ENCODE assay signal across 14 cellular contexts in the genomic region with DNA sequence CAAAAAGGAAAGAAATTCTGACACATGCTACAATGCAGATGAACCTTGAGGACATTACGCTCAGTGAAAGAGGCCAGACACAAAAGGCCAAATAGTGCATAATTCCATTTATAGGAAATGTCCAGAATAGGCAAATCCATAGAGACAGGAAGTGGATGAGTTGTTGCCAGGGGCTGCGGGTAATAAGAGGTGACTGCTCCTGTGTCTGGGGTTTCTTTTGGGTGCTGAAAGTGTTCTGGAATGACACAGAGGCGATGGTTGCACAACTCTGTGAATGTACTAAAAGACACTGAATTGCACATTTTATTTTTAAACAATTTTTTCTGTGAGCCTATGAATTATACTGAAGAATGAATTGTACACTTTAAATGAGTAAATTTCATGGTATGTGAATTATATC. TPM values are rescaled to one million over a fixed set of nuclear protein-coding genes. Genes with fewer than 3 reads are reported as not detected.
DNase-seq lines count a peak whose midpoint lies in the region; ATAC-seq, FAIRE-seq and TF ChIP-seq lines count a peak whose summit lies in the region.
"Had no signal": no experiment of that assay in that cellular context is flagged by ENCODE, and none has a peak within 500 bp of the region (broad histone marks: within the 10 kb centered on the region; RNA-seq: fewer than 3 reads in every experiment).

No MANE protein-coding gene starts in this region.

- H2AFZ ChIP-seq in IMR-90 (replicated peaks; ENCODE audit: low read length, poor library complexity) (no peak overlapping the region), mesenchymal stem cell (ENCODE audit: low read depth, low read length) (no peak overlapping the region)

- no peak overlapping the region for H2AK9ac ChIP-seq in IMR-90 (replicated peaks; ENCODE audit: low read depth, low read length, poor library complexity)

- peaks cover 18% of the 10 kb centered on the region for H3K9me1 ChIP-seq in IMR-90 (ENCODE audit: insufficient read depth, low read length)

- no peak for TF ChIP-seq POLR2A in IMR-90 (IDR thresholded peaks at IDR 0.05; ENCODE audit: low read depth, low read length)
- no peak for TF ChIP-seq POLR2A in GM12892 (IDR thresholded peaks at IDR 0.05; ENCODE audit: low read depth, low read length)

- TF ChIP-seq CTCF in AG04449 (IDR thresholded peaks at IDR 0.05; ENCODE audit: insufficient read depth, low read length, missing control alignments) (no peak), IMR-90 (conservative IDR thresholded peaks at IDR 0.05; ENCODE audit: low read depth, low read length) (no peak), cardiac fibroblast (IDR thresholded peaks at IDR 0.05; ENCODE audit: low read depth, low read length) (no peak), WTC11 (IDR thresholded peaks at IDR 0.05) (no peak)

- H3K4me2 ChIP-seq in IMR-90 (ENCODE audit: low read depth, low read length) (no peak overlapping the region), mesenchymal stem cell (ENCODE audit: low read length, poor library complexity, severe bottlenecking) (no peak overlapping the region)

- H3K18ac ChIP-seq in IMR-90 (ENCODE audit: low read depth, low read length) (no peak overlapping the region), mesenchymal stem cell (ENCODE audit: low read depth in 1 of 2, low read length in 2 of 2) (no peak overlapping the region)

- H3K9ac ChIP-seq in IMR-90 (ENCODE audit: low read depth, low read length) (no peak overlapping the region), mesenchymal stem cell (ENCODE audit: low read length) (peak overlapping the region; percentile 72)

- H3K23ac ChIP-seq in IMR-90 (ENCODE audit: low read depth, low read length) (no peak overlapping the region), mesenchymal stem cell (ENCODE audit: low read length in 2 of 2) (no peak overlapping the region)

- 0 out of 2 replicates have a peak, but pooled peaks cover 2% of the 10 kb centered on the region for H3K36me3 ChIP-seq in IMR-90 (ENCODE audit: control insufficient read depth, insufficient read depth, low read length)
- peaks cover 4 to 18% of the 10 kb centered on the region in 2 experiments for H3K36me3 ChIP-seq in mesenchymal stem cell (ENCODE audit: control insufficient read depth in 1 of 2, insufficient read depth in 2 of 2, low read depth in 1 of 2, low read length in 2 of 2)
- H3K36me3 ChIP-seq: right lobe of liver, upper lobe of right lung had no signal

- H2BK15ac ChIP-seq in IMR-90 (ENCODE audit: low read depth, low read length), result no peak overlapping the region
- no peak overlapping the region for H2BK15ac ChIP-seq in mesenchymal stem cell (ENCODE audit: low read depth, poor library complexity, severe bottlenecking)

- 40% methylated on average over 1 of the region's 3 CpGs; no CpG with 5 or more reads in 1 of the 2 experiments for WGBS in IMR-90 (ENCODE audit: extremely low coverage in 2 of 2, insufficient read length in 1 of 2), 2 experiments
- 17% methylated on average over 1 of the region's 3 CpGs for WGBS in mesenchymal stem cell

- H3K79me1 ChIP-seq in IMR-90 (ENCODE audit: low read depth in 1 of 2, low read length in 2 of 2) (peaks cover 6 to 65% of the 10 kb centered on the region in 2 experiments; a peak in 3 of 4 replicates), mesenchymal stem cell (replicated peaks; ENCODE audit: low read length, poor library complexity, severe bottlenecking) (peaks cover 6% of the 10 kb centered on the region)

- H2BK12ac ChIP-seq in mesenchymal stem cell (ENCODE audit: low read length in 2 of 2), result no peak overlapping the region

- H3K27ac ChIP-seq in IMR-90 (ENCODE audit: insufficient read depth, low read length) (no peak overlapping the region), mesenchymal stem cell (ENCODE audit: low read length, poor library complexity, severe bottlenecking) (no peak overlapping the region)
- H3K27ac ChIP-seq: right lobe of liver, upper lobe of right lung had no signal

- POLR2A ChIA-PET in AG04449 (lab: Yijun Ruan, JAX) (no interaction called here), IMR-90 (lab: Charles Lee; ENCODE audit: unreplicated experiment) (no interaction called here), WTC11 (lab: Charles Lee) (no interaction called here)

- peaks cover 33% of the 10 kb centered on the region for H4K20me1 ChIP-seq in IMR-90 (ENCODE audit: insufficient read depth, low read length)

- intact Hi-C loops in IMR-90 (cut with micrococcal nuclease), result no loop called here

- H3K27me3 Mint-ChIP-seq in WTC11 (ENCODE audit: low read depth), result no peaks in the 10 kb centered on the region; the same call in 1 of the 2 replicates
- H3K27me3 Mint-ChIP-seq: activated CD4-positive, alpha-beta memory T cell treated with anti-CD3 and anti-CD28 coated beads for 36 hours; activated naive CD4-positive, alpha-beta T cell treated with anti-CD3 and anti-CD28 coated beads, Interleukin-2, amount 10 ng/mL, durations not matched to agents 7 days and 5 days; effector memory CD8-positive, alpha-beta T cell had no signal

- H3K27me3 ChIP-seq in IMR-90 (ENCODE audit: control insufficient read depth, insufficient read depth, low read length), result no peaks in the 10 kb centered on the region
- H3K27me3 ChIP-seq in mesenchymal stem cell (ENCODE audit: control insufficient read depth in 1 of 2, insufficient read depth in 1 of 2, low read length in 2 of 2), result peaks cover 0 to 57% of the 10 kb centered on the region in 2 experiments
- H3K27me3 ChIP-seq: right lobe of liver, upper lobe of right lung had no signal

- dilution Hi-C loops in IMR-90 (cut with HindIII; ENCODE audit: low sequenced_read_pairs, unreplicated experiment), result no loop called here

- H3K9me3 ChIP-seq in IMR-90 (ENCODE audit: control insufficient read depth, insufficient read depth, low read length), result no peaks in the 10 kb centered on the region
- H3K9me3 ChIP-seq in mesenchymal stem cell (ENCODE audit: control insufficient read depth, low read length), result no peaks in the 10 kb centered on the region
- H3K9me3 ChIP-seq: right lobe of liver, upper lobe of right lung had no signal

- no peak overlapping the region for H3K56ac ChIP-seq in IMR-90 (ENCODE audit: extremely low read depth, insufficient read depth, low read length)

- peaks cover 59% of the 10 kb centered on the region for H3K4me1 Mint-ChIP-seq in WTC11

- peak; percentile 19 for DNase-seq in AG04449 (ENCODE audit: low read depth, low spot score)
- DNase-seq in IMR-90, result peak; percentile 64
- peak; percentile 81 to 88 for DNase-seq in cardiac fibroblast (ENCODE audit: low read depth in 2 of 2)
- DNase-seq in mesenchymal stem cell, result peak; percentile 87
- DNase-seq in GM12892 (ENCODE audit: insufficient read length), result no peak
- no peak for DNase-seq in WTC11 (ENCODE audit: low spot score)
- DNase-seq in GOT3 (lab: John Stamatoyannopoulos, UW), result no peak
- DNase-seq: activated CD4-positive, alpha-beta memory T cell treated with anti-CD3 and anti-CD28 coated beads for 36 hours; activated naive CD4-positive, alpha-beta T cell treated with anti-CD3 and anti-CD28 coated beads, Interleukin-2, amount 10 ng/mL, durations not matched to agents 7 days and 5 days; effector memory CD8-positive, alpha-beta T cell; right lobe of liver; T-helper 2 cell; upper lobe of right lung had no signal

- H4K91ac ChIP-seq in IMR-90 (ENCODE audit: insufficient read depth, low read depth, low read length), result no peak overlapping the region
- no peak overlapping the region for H4K91ac ChIP-seq in mesenchymal stem cell (ENCODE audit: low read length)

- in situ Hi-C loops in IMR-90 (cut with MboI; ENCODE audit: low sequenced_read_pairs), result no loop called here

- BruUV-seq in IMR-90 (replicated peaks; lab: Mats Ljungman, UMichigan), result no TSS peak

- H2AK5ac ChIP-seq in IMR-90 (ENCODE audit: low read depth, low read length) (no peak overlapping the region), mesenchymal stem cell (ENCODE audit: low read length, severe bottlenecking) (no peak overlapping the region)

- H3K4ac ChIP-seq in IMR-90 (ENCODE audit: low read depth, low read length) (no peak overlapping the region), mesenchymal stem cell (ENCODE audit: low read depth in 1 of 2, low read length in 2 of 2) (no peak overlapping the region)

- H2BK20ac ChIP-seq in IMR-90 (ENCODE audit: low read depth, low read length), result no peak overlapping the region

- H4K5ac ChIP-seq in IMR-90 (ENCODE audit: low read depth, low read length), result no peak overlapping the region

- H4K8ac ChIP-seq in IMR-90 (ENCODE audit: low read depth in 2 of 2, low read length in 2 of 2) (no peak overlapping the region), mesenchymal stem cell (ENCODE audit: low read length) (no peak overlapping the region)

- H3K4me3 ChIP-seq in AG04449 (ENCODE audit: low read depth, low read length) (no peak overlapping the region), IMR-90 (ENCODE audit: insufficient read depth, low read depth, low read length) (no peak overlapping the region), cardiac fibroblast (replicated peaks in 1 of 2; ENCODE audit: low read depth in 2 of 2, low read length in 2 of 2) (no peak overlapping the region), mesenchymal stem cell (ENCODE audit: insufficient read depth in 1 of 2, low read depth in 1 of 2, low read length in 2 of 2) (peak overlapping the region in 1 of 2 experiments; percentile 27)
- H3K4me3 ChIP-seq: right lobe of liver, upper lobe of right lung had no signal

- H2BK5ac ChIP-seq in IMR-90 (ENCODE audit: low read depth, low read length, poor library complexity, severe bottlenecking), result no peak overlapping the region
- no peak overlapping the region for H2BK5ac ChIP-seq in mesenchymal stem cell (ENCODE audit: low read depth, low read length, poor library complexity, severe bottlenecking)

- no peak overlapping the region for H3K27ac Mint-ChIP-seq in WTC11
- H3K27ac Mint-ChIP-seq: activated naive CD4-positive, alpha-beta T cell treated with anti-CD3 and anti-CD28 coated beads, Interleukin-2, amount 10 ng/mL, durations not matched to agents 7 days and 5 days; effector memory CD8-positive, alpha-beta T cell had no signal

- no peak for ATAC-seq in IMR-90 (ENCODE audit: low read depth)
- no peak for ATAC-seq in GM21723 (IDR thresholded peaks at IDR 0.05; ENCODE audit: unreplicated experiment)
- ATAC-seq in WTC11, result no peak
- ATAC-seq: effector memory CD8-positive, alpha-beta T cell; upper lobe of right lung had no signal

- no peak overlapping the region for H3K4me3 Mint-ChIP-seq in WTC11
- H3K4me3 Mint-ChIP-seq: activated CD4-positive, alpha-beta memory T cell treated with anti-CD3 and anti-CD28 coated beads for 36 hours; activated naive CD4-positive, alpha-beta T cell treated with anti-CD3 and anti-CD28 coated beads, Interleukin-2, amount 10 ng/mL, durations not matched to agents 7 days and 5 days; effector memory CD8-positive, alpha-beta T cell had no signal

- FAIRE-seq in GM12892 (lab: Jason Lieb, UNC), result no peak

- H3K4me1 ChIP-seq in IMR-90 (ENCODE audit: control insufficient read depth, insufficient read depth, low read length) (peaks cover 21% of the 10 kb centered on the region), mesenchymal stem cell (ENCODE audit: control insufficient read depth, insufficient read depth, low read depth, low read length) (peaks cover 10% of the 10 kb centered on the region)

- H3K14ac ChIP-seq in IMR-90 (replicated peaks; ENCODE audit: low read depth, low read length) (0 out of 2 replicates have a peak overlapping the region, but pooled peaks have one; percentile 28), mesenchymal stem cell (ENCODE audit: low read length in 2 of 2) (no peak overlapping the region)

- no peak for TF ChIP-seq RAD21 in IMR-90 (IDR thresholded peaks at IDR 0.05; ENCODE audit: low read length)

- no peak overlapping the region for H2BK120ac ChIP-seq in IMR-90 (ENCODE audit: low read depth, low read length)
- no peak overlapping the region for H2BK120ac ChIP-seq in mesenchymal stem cell (ENCODE audit: low read depth, low read length)

- CTCF ChIA-PET in AG04449 (lab: Yijun Ruan, JAX), result no interaction called here
- CTCF ChIA-PET in IMR-90 (lab: Yijun Ruan, JAX), result no interaction called here
- CTCF ChIA-PET in WTC11 (lab: Charles Lee), result no interaction called here

- H3K36me3 Mint-ChIP-seq in WTC11, result 0 out of 2 replicates have a peak, but pooled peaks cover 4% of the 10 kb centered on the region

- H3K9me3 Mint-ChIP-seq in WTC11, result no peaks in the 10 kb centered on the region
- H3K9me3 Mint-ChIP-seq: activated CD4-positive, alpha-beta memory T cell treated with anti-CD3 and anti-CD28 coated beads for 36 hours; activated naive CD4-positive, alpha-beta T cell treated with anti-CD3 and anti-CD28 coated beads, Interleukin-2, amount 10 ng/mL, durations not matched to agents 7 days and 5 days; effector memory CD8-positive, alpha-beta T cell had no signal

RNA-seq across cellular contexts. Expression of a gene that starts 23.3 kb away (rescaled TPM):
- 31.9 and 33.3 TPM in 2 replicates for total RNA-seq in IMR-90 (2012; rRNA removed)
- 50.2 and 61.9 TPM in 2 replicates for polyA plus RNA-seq in IMR-90 (2012; rRNA removed)
- polyA plus RNA-seq in IMR-90 (2012; cell fraction: cytosol; rRNA removed), result 39.9 and 45.4 TPM in 2 replicates
- polyA plus RNA-seq in IMR-90 (2012; cell fraction: nucleus; rRNA removed; ENCODE audit: low replicate concordance), result 55.8 and 105 TPM in 2 replicates
- 92.3 TPM for polyA plus RNA-seq in mesenchymal stem cell (2013, experiment 1 of 2)
- 88.1 TPM for polyA plus RNA-seq in mesenchymal stem cell (2013, experiment 2 of 2)
- 25.9 TPM for polyA plus RNA-seq in GM12892 (2012; ENCODE audit: missing spikeins)
- total RNA-seq in WTC11 (2021), result 32.1 to 48.0 TPM (median 45.2 TPM) in 3 replicates

RNA-seq across cellular contexts. Expression of a gene that starts 54.5 kb away (rescaled TPM):
- total RNA-seq in IMR-90 (2012; rRNA removed) (8.4 and 10.8 TPM in 2 replicates), WTC11 (2021) (28.7 to 36.2 TPM (median 33.7 TPM) in 3 replicates)
- polyA plus RNA-seq in IMR-90 (2012; rRNA removed), result 9.7 and 10.1 TPM in 2 replicates
- 6.1 and 12.5 TPM in 2 replicates for polyA plus RNA-seq in IMR-90 (2012; cell fraction: cytosol; rRNA removed)
- polyA plus RNA-seq in IMR-90 (2012; cell fraction: nucleus; rRNA removed; ENCODE audit: low replicate concordance), result 12.6 and 20.9 TPM in 2 replicates
- polyA plus RNA-seq in mesenchymal stem cell (2013, experiment 1 of 2), result 19.1 TPM
- polyA plus RNA-seq in mesenchymal stem cell (2013, experiment 2 of 2), result 20.5 TPM
- 17.3 TPM for polyA plus RNA-seq in GM12892 (2012; ENCODE audit: missing spikeins)

Comparison
In these comparisons a context has a peak if more than half of its experiments do, and no peak if none do; other contexts are left out.
1. DNase-seq: peak in AG04449 (single experiment), IMR-90 (single experiment), cardiac fibroblast (2 of 2) and mesenchymal stem cell (single experiment); none in GM12892 (single experiment), WTC11 (single experiment) and GOT3 (single experiment).